In genomic region chr16:74603848-74604247, GRCh38 we compare ENCODE assay signal across 10 cellular contexts. TPM values are rescaled to one million over a fixed set of nuclear protein-coding genes. Genes with fewer than 3 reads are reported as not detected.
DNase-seq lines count a peak whose midpoint lies in the region; ATAC-seq and TF ChIP-seq lines count a peak whose summit lies in the region.
"Had no signal": no experiment of that assay in that cellular context is flagged by ENCODE, and none has a peak within 500 bp of the region (broad histone marks: within the 10 kb centered on the region; RNA-seq: fewer than 3 reads in every experiment).

No MANE protein-coding gene starts in this region.

- no peak overlapping the region for H3K14ac ChIP-seq in trophoblast cell (ENCODE audit: low read length)

- no peaks in the 10 kb centered on the region for H3F3A ChIP-seq in PC-3 (ENCODE audit: low read length, unreplicated experiment)

- H3K4ac ChIP-seq in trophoblast cell (ENCODE audit: low read depth, low read length), result peak overlapping the region; percentile 84

- no peak overlapping the region for H2BK120ac ChIP-seq in trophoblast cell (ENCODE audit: insufficient read depth, low read length, poor library complexity)

- H3K9me3 ChIP-seq in HAP-1 (no peaks in the 10 kb centered on the region), PC-3 (ENCODE audit: low read length) (no peaks in the 10 kb centered on the region), endocrine pancreas (ENCODE audit: control insufficient read depth, low read length) (no peaks in the 10 kb centered on the region), trophoblast cell (ENCODE audit: insufficient read depth, low read depth, low read length) (no peaks in the 10 kb centered on the region)
- H3K9me3 ChIP-seq: suprapubic skin had no signal

- no peak for TF ChIP-seq CTCF in PC-3 (conservative IDR thresholded peaks at IDR 0.05; ENCODE audit: low read depth, low read length)

- peaks cover 8% of the 10 kb centered on the region for H3K79me1 ChIP-seq in trophoblast cell (ENCODE audit: low read length)

- no peak overlapping the region for H3K18ac ChIP-seq in trophoblast cell (ENCODE audit: low read length)

- POLR2A ChIA-PET in PC-3 (lab: Charles Lee; ENCODE audit: unreplicated experiment), result no interaction called here

- no peak overlapping the region for H4K8ac ChIP-seq in trophoblast cell (ENCODE audit: low read depth, low read length)

- H2BK5ac ChIP-seq in trophoblast cell (ENCODE audit: low read depth, low read length, poor library complexity), result no peak overlapping the region

- peak overlapping the region; percentile 94 for H3K4me2 ChIP-seq in PC-3 (ENCODE audit: low read length)
- H3K4me2 ChIP-seq in trophoblast cell (ENCODE audit: low read length), result no peak overlapping the region

- in situ Hi-C loops in HAP-1 (cut with MboI; ENCODE audit: low sequenced_read_pairs), result no loop called here

- H3K4me3 ChIP-seq in HAP-1 (peak overlapping the region; percentile 92; the same call in 1 of the 2 replicates), PC-3 (ENCODE audit: low read length) (peak overlapping the region; percentile 80; the same call in 1 of the 2 replicates), endocrine pancreas (ENCODE audit: control insufficient read depth, insufficient read depth, low read length) (peak overlapping the region; percentile 6), trophoblast cell (ENCODE audit: low read depth, low read length) (no peak overlapping the region)
- H3K4me3 ChIP-seq: cardiac muscle cell had no signal

- CTCF ChIA-PET in PC-3 (lab: Charles Lee), result no interaction called here

- no peak overlapping the region for H4K12ac ChIP-seq in trophoblast cell (ENCODE audit: low read depth, low read length)

- H3K27me3 ChIP-seq in HAP-1 (ENCODE audit: low read depth) (no peaks in the 10 kb centered on the region), PC-3 (ENCODE audit: low read length) (no peaks in the 10 kb centered on the region), endocrine pancreas (ENCODE audit: control insufficient read depth, insufficient read depth, low read length) (no peaks in the 10 kb centered on the region), trophoblast cell (ENCODE audit: insufficient read depth, low read length) (no peaks in the 10 kb centered on the region)
- H3K27me3 ChIP-seq: cardiac muscle cell, suprapubic skin had no signal

- H3K4me1 ChIP-seq in HAP-1 (peaks cover 22% of the 10 kb centered on the region), PC-3 (ENCODE audit: insufficient read depth, low read length) (peaks cover 36% of the 10 kb centered on the region), endocrine pancreas (ENCODE audit: control insufficient read depth, insufficient read depth, low read length) (peaks cover 11% of the 10 kb centered on the region), trophoblast cell (ENCODE audit: control insufficient read depth in 1 of 2, insufficient read depth in 2 of 2, low read length in 2 of 2) (peaks cover 6 to 7% of the 10 kb centered on the region in 2 experiments)

- H3K9ac ChIP-seq in PC-3 (ENCODE audit: low read length) (no peak overlapping the region), endocrine pancreas (ENCODE audit: control insufficient read depth, insufficient read depth, low read length) (no peak overlapping the region), trophoblast cell (ENCODE audit: low read length) (no peak overlapping the region)

- peaks cover 80% of the 10 kb centered on the region for H3K79me2 ChIP-seq in PC-3 (ENCODE audit: low read length)
- peaks cover 9% of the 10 kb centered on the region for H3K79me2 ChIP-seq in trophoblast cell (ENCODE audit: control insufficient read depth, insufficient read depth, low read length, poor library complexity)

- DNase-seq in HAP-1 (ENCODE audit: low spot score in 2 of 2), result no peak
- peak; percentile 25 for DNase-seq in PC-3
- peak in 1 of 2 donors; percentile 41 for DNase-seq in trophoblast cell
- DNase-seq in HUDEP-2 (lab: John Stamatoyannopoulos, UW; ENCODE audit: unreplicated experiment in 76 of 76), result no peak
- DNase-seq in SK-N-DZ (ENCODE audit: low spot score), result no peak
- DNase-seq: NCI-H1436 treated with DMSO at 0.1 percent for 48 hours had no signal

- BruUV-seq in PC-3 (replicated peaks; lab: Mats Ljungman, UMichigan), result no TSS peak

- no peak overlapping the region for H3K27ac ChIP-seq in PC-3 (ENCODE audit: low read length)
- no peak overlapping the region for H3K27ac ChIP-seq in trophoblast cell (ENCODE audit: low read depth, low read length)
- H3K27ac ChIP-seq: cardiac muscle cell, suprapubic skin had no signal

- no peak overlapping the region for H2AK5ac ChIP-seq in trophoblast cell (ENCODE audit: low read length)

- H4K91ac ChIP-seq in trophoblast cell (ENCODE audit: low read depth, low read length), result no peak overlapping the region

- H3K36me3 ChIP-seq in HAP-1 (replicated peaks) (0 out of 2 replicates have a peak, but pooled peaks cover 3% of the 10 kb centered on the region), PC-3 (ENCODE audit: low read depth, low read length) (no peaks in the 10 kb centered on the region), endocrine pancreas (ENCODE audit: control insufficient read depth, insufficient read depth, low read length) (no peaks in the 10 kb centered on the region), trophoblast cell (ENCODE audit: control insufficient read depth in 1 of 2, insufficient read depth in 2 of 2, low read length in 2 of 2) (no peaks in the 10 kb centered on the region)
- H3K36me3 ChIP-seq: cardiac muscle cell, suprapubic skin had no signal

- H2AFZ ChIP-seq in PC-3 (ENCODE audit: low read length), result no peak overlapping the region
- no peak overlapping the region for H2AFZ ChIP-seq in trophoblast cell (ENCODE audit: insufficient read depth, low read length, poor library complexity)

- intact Hi-C loops in PC-3 (cut with micrococcal nuclease), result no loop called here

- no peaks in the 10 kb centered on the region for H3K9me2 ChIP-seq in PC-3 (replicated peaks; ENCODE audit: low read length)

- no peak overlapping the region for H2BK12ac ChIP-seq in trophoblast cell (ENCODE audit: low read length)

- peaks cover 32% of the 10 kb centered on the region for H4K20me1 ChIP-seq in PC-3 (ENCODE audit: low read length)

- WGBS in trophoblast cell (ENCODE audit: extremely low coverage, insufficient coverage, insufficient read length), result no CpG with 5 or more reads among the region's 4 CpGs

- H3K23ac ChIP-seq in trophoblast cell (ENCODE audit: low read length), result no peak overlapping the region

- ATAC-seq in PC-3, result no peak
- ATAC-seq in activated CD4-positive, CD25-positive, alpha-beta regulatory T cell treated with anti-CD3 and anti-CD28 coated beads, Interleukin-2, amount 50 U/mL, for 24 hours, result no peak

RNA-seq across cellular contexts. Expression of gene GLG1, which starts 3.1 kb away (rescaled TPM):
- total RNA-seq in PC-3 (2014; rRNA removed), result 63.5 and 86.4 TPM in 2 replicates
- polyA plus RNA-seq in trophoblast cell (2013), result 49.4 and 49.6 TPM in 2 replicates
- 42.9 and 50.3 TPM in 2 replicates for polyA plus RNA-seq in SK-N-DZ (2014; cell fraction: cytosol; rRNA removed)
- polyA plus RNA-seq in SK-N-DZ (2014; cell fraction: nucleus; rRNA removed), result 29.2 and 45.2 TPM in 2 replicates
